ENCODE assay signal across 21 cellular contexts in the genomic region with DNA sequence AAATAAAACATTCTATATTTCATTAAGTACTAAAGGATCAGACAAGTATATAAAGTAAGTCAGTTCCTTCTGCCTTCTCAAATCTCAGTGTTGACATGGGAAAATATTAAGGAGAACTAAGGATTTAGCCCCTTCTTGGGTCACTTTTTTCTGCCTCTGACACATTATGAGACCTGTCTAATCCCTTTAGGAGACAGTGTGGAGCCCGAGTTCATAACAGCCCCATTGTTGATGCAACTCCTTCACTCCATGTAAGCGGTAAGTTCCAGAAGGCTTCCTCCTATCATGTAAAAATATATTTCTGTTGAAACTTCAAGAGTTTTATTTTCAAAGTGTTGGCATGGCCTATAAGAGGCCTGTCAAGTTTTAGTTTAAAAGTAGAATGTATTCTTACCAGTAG.
A peak's percentile ranks its signal among the peaks of the same experiment; 100 is the strongest.
DNase-seq lines count a peak whose midpoint lies in the region; FAIRE-seq and TF ChIP-seq lines count a peak whose summit lies in the region.
"Had no signal": no experiment of that assay in that cellular context is flagged by ENCODE, and none has a peak within 500 bp of the region (broad histone marks: within the 10 kb centered on the region; RNA-seq: fewer than 3 reads in every experiment).

No MANE protein-coding gene starts in this region.

- no peak overlapping the region for H2BK20ac ChIP-seq in H1 (ENCODE audit: low read length)

- H3K4me3 ChIP-seq in H1 (ENCODE audit: extremely low read depth in 1 of 4, insufficient read depth in 2 of 4, low read depth in 3 of 4, low read length in 4 of 4) (no peak overlapping the region), retinal pigment epithelial cell (ENCODE audit: low read length) (no peak overlapping the region), right atrium auricular region (no peak overlapping the region)
- H3K4me3 ChIP-seq: BLaER1 had no signal

- peaks cover 0 to 7% (median under 1%) of the 10 kb centered on the region in 4 experiments; a peak in 2 of 7 replicates for H3K4me1 ChIP-seq in H1 (replicated peaks in 1 of 4; ENCODE audit: control insufficient read depth in 3 of 4, insufficient read depth in 4 of 4, low read length in 3 of 4)
- H3K4me1 ChIP-seq in right atrium auricular region, result no peaks in the 10 kb centered on the region
- H3K4me1 ChIP-seq: BLaER1 had no signal

- TF ChIP-seq POLR2A in H1 (IDR thresholded peaks at IDR 0.05; ENCODE audit: control extremely low read depth in 1 of 2, low read depth in 2 of 2, low read length in 2 of 2), result no peak

- no peaks in the 10 kb centered on the region for H4K20me1 ChIP-seq in H1 (replicated peaks in 1 of 2; ENCODE audit: control insufficient read depth in 1 of 2, insufficient read depth in 2 of 2, low read length in 2 of 2)
- H4K20me1 ChIP-seq: BLaER1 had no signal

- H2BK12ac ChIP-seq in H1 (ENCODE audit: low read depth, low read length), result peak overlapping the region; percentile 96; the same call in 1 of the 2 replicates

- no peak overlapping the region for H3K4ac ChIP-seq in H1 (replicated peaks; ENCODE audit: insufficient read length, low read depth, low read length)

- intact Hi-C loops in posterior cingulate gyrus (cut with DNase I), result no loop called here

- H3K9me3 ChIP-seq in H1 (ENCODE audit: insufficient read depth in 2 of 2, low read depth in 1 of 2, low read length in 1 of 2) (no peaks in the 10 kb centered on the region), right atrium auricular region (no peaks in the 10 kb centered on the region)
- H3K9me3 ChIP-seq: BLaER1, Caco-2 had no signal

- H3K56ac ChIP-seq in H1 (replicated peaks; ENCODE audit: insufficient read length, low read depth, low read length), result no peak overlapping the region

- 0 out of 2 replicates have a peak overlapping the region, but pooled peaks have one; percentile 88 for H2AK5ac ChIP-seq in H1 (ENCODE audit: low read depth, low read length)

- 100% methylated on average over 2 of the region's 2 CpGs; no CpG with 5 or more reads in 1 of the 2 experiments for WGBS in H1 (ENCODE audit: extremely low coverage in 1 of 2, insufficient coverage in 1 of 2, insufficient read length in 1 of 2, insufficient replicate concordance in 2 of 2, low coverage in 1 of 2, low lambda C conversion rate in 2 of 2, missing lambda C conversion rate in 1 of 2), 2 experiments

- no peaks in the 10 kb centered on the region for H3K79me1 ChIP-seq in H1 (ENCODE audit: low read depth, low read length)

- FAIRE-seq in H1 (lab: Jason Lieb, UNC), result no peak
- FAIRE-seq: A204.1, G401.6, GM12892 had no signal

- H2BK15ac ChIP-seq in H1 (ENCODE audit: low read length), result no peak overlapping the region

- H3K9ac ChIP-seq in H1 (replicated peaks in 1 of 4; ENCODE audit: extremely low read depth in 1 of 4, low read depth in 3 of 4, low read length in 3 of 4), result no peak overlapping the region
- H3K9ac ChIP-seq: BLaER1 had no signal

- no peak overlapping the region for H2AFZ ChIP-seq in H1 (ENCODE audit: low read length)

- TF ChIP-seq CTCF in H1 (IDR thresholded peaks at IDR 0.05; ENCODE audit: control extremely low read depth in 1 of 3, insufficient read depth in 1 of 3, low read depth in 1 of 3, low read length in 3 of 3), result no peak
- no peak for TF ChIP-seq CTCF in retinal pigment epithelial cell (conservative IDR thresholded peaks at IDR 0.05; ENCODE audit: low read depth, low read length)
- TF ChIP-seq CTCF in right atrium auricular region (IDR thresholded peaks at IDR 0.05), result no peak

- no peak overlapping the region for H4K8ac ChIP-seq in H1 (ENCODE audit: extremely low read depth, insufficient read depth, low read length)

- TF ChIP-seq EP300 in H1 (IDR thresholded peaks at IDR 0.05; ENCODE audit: borderline replicate concordance in 1 of 2, low read depth in 2 of 2, low read length in 2 of 2), result no peak

- H3K23ac ChIP-seq in H1 (ENCODE audit: insufficient read length), result no peak overlapping the region

- H3K18ac ChIP-seq in H1 (ENCODE audit: extremely low read depth, low read length), result peak overlapping the region; percentile 13; the same call in 1 of the 2 replicates

- CTCF ChIA-PET in H1 (lab: Charles Lee; ENCODE audit: partially characterized antibody), result interaction anchor here (0.6 kb wide), 1 partner anchor 58 kb away, joined by 4 read pairs; no protein-coding TSS in a partner anchor

- no peaks in the 10 kb centered on the region for H3K27me3 ChIP-seq in H1 (replicated peaks in 1 of 4; ENCODE audit: control insufficient read depth in 3 of 4, extremely low read depth in 1 of 4, insufficient read depth in 3 of 4, low read length in 3 of 4)
- H3K27me3 ChIP-seq in right atrium auricular region, result no peaks in the 10 kb centered on the region
- H3K27me3 ChIP-seq: BLaER1 had no signal

- POLR2A ChIA-PET in H1 (lab: Charles Lee; ENCODE audit: partially characterized antibody), result no interaction called here

- no peak overlapping the region for H4K91ac ChIP-seq in H1 (replicated peaks; ENCODE audit: insufficient read length, low read length)

- DNase-seq in NCI-H82 (lab: John Stamatoyannopoulos, UW) (peak; percentile 37), NCI-H82 treated with DMSO at 0.1 percent for 48 hours (lab: John Stamatoyannopoulos, UW; ENCODE audit: unreplicated experiment) (no peak), H1 (ENCODE audit: low read depth in 1 of 2, low spot score in 2 of 2) (no peak), retinal pigment epithelial cell (ENCODE audit: low read depth) (peak; percentile 68), right atrium auricular region (ENCODE audit: low spot score) (no peak), posterior cingulate gyrus (no peak)
- DNase-seq in activated T-cell treated with anti-CD3 and anti-CD28 coated beads, Interleukin-2, amount 50 U/mL, for 48 hours, result no peak
- DNase-seq: Caco-2; CD4-positive, CD25-positive, alpha-beta regulatory T cell; CD8-positive, alpha-beta T cell; DMS153; DND-41; GOT3; H7; HFFc6 had no signal

- no peak overlapping the region for H4K5ac ChIP-seq in H1 (ENCODE audit: insufficient read length, low read depth, low read length)

- H3K4me2 ChIP-seq in H1 (ENCODE audit: insufficient read depth in 1 of 2, low read depth in 2 of 2, low read length in 2 of 2), result no peak overlapping the region
- H3K4me2 ChIP-seq: BLaER1 had no signal

- no peak overlapping the region for H3K14ac ChIP-seq in H1 (ENCODE audit: insufficient read length)

- H3K27ac ChIP-seq in H1 (ENCODE audit: low read depth, low read length), result no peak overlapping the region
- no peak overlapping the region for H3K27ac ChIP-seq in right atrium auricular region
- H3K27ac ChIP-seq: 22Rv1, BLaER1, C4-2B had no signal

- TF ChIP-seq RAD21 in H1 (IDR thresholded peaks at IDR 0.05 in 1 of 2, conservative IDR thresholded peaks at IDR 0.05 in 1 of 2; ENCODE audit: low read depth in 2 of 2, low read length in 2 of 2), result no peak

- no peak overlapping the region for H2BK5ac ChIP-seq in H1 (ENCODE audit: low read depth, low read length)

- no peak overlapping the region for H2BK120ac ChIP-seq in H1 (replicated peaks; ENCODE audit: low read depth, low read length)

- H3K79me2 ChIP-seq in H1 (ENCODE audit: control insufficient read depth in 1 of 2, insufficient read depth in 2 of 2, low read length in 2 of 2), result no peaks in the 10 kb centered on the region

- no peaks in the 10 kb centered on the region for H3K36me3 ChIP-seq in H1 (ENCODE audit: control insufficient read depth in 2 of 4, insufficient read depth in 4 of 4, low read length in 3 of 4)
- H3K36me3 ChIP-seq in right atrium auricular region, result no peaks in the 10 kb centered on the region
- H3K36me3 ChIP-seq: BLaER1 had no signal

- H3K23me2 ChIP-seq in H1 (ENCODE audit: low read depth, low read length), result no peaks in the 10 kb centered on the region

TF ChIP-seq in H1, 55 proteins besides CTCF, POLR2A, EP300 and RAD21:
- no peak for TF ChIP-seq KDM5A (IDR thresholded peaks at IDR 0.05; ENCODE audit: low read length)
- TF ChIP-seq RFX5 (IDR thresholded peaks at IDR 0.05; ENCODE audit: borderline replicate concordance, low read depth, low read length), result no peak
- no peak for TF ChIP-seq SIRT6 (IDR thresholded peaks at IDR 0.05; ENCODE audit: low read length)
- no peak for TF ChIP-seq EZH2 (IDR thresholded peaks at IDR 0.05; ENCODE audit: low read depth, low read length, severe bottlenecking)
- TF ChIP-seq TAF1 (IDR thresholded peaks at IDR 0.05; ENCODE audit: low read depth, low read length), result no peak
- TF ChIP-seq, protein P1, sequence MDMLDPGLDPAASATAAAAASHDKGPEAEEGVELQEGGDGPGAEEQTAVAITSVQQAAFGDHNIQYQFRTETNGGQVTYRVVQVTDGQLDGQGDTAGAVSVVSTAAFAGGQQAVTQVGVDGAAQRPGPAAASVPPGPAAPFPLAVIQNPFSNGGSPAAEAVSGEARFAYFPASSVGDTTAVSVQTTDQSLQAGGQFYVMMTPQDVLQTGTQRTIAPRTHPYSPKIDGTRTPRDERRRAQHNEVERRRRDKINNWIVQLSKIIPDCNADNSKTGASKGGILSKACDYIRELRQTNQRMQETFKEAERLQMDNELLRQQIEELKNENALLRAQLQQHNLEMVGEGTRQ (IDR thresholded peaks at IDR 0.05; ENCODE audit: low read length), result no peak
- no peak for TF ChIP-seq NRF1 (IDR thresholded peaks at IDR 0.05; ENCODE audit: low read depth, low read length)
- TF ChIP-seq HDAC2 (IDR thresholded peaks at IDR 0.05; ENCODE audit: borderline replicate concordance in 1 of 2, low read depth in 2 of 2, low read length in 2 of 2), result no peak
- TF ChIP-seq CHD1 (IDR thresholded peaks at IDR 0.05; ENCODE audit: low read depth, low read length), result no peak

Comparison
In these comparisons a context has a peak if more than half of its experiments do, and no peak if none do; other contexts are left out.
1. DNase-seq: peak in NCI-H82 (single experiment) and retinal pigment epithelial cell (single experiment); none in NCI-H82 treated with DMSO at 0.1 percent for 48 hours (single experiment), H1 (0 of 2), right atrium auricular region (single experiment), activated T-cell treated with anti-CD3 and anti-CD28 coated beads, Interleukin-2, amount 50 U/mL, for 48 hours (0 of 2) and posterior cingulate gyrus (0 of 10).